ENCODE assay signal across 13 cellular contexts in genomic region chr1:30407862-30408580, GRCh38.
DNase-seq lines count a peak whose midpoint lies in the region; ATAC-seq and TF ChIP-seq lines count a peak whose summit lies in the region.
"Had no signal": no experiment of that assay in that cellular context is flagged by ENCODE, and none has a peak within 500 bp of the region (broad histone marks: within the 10 kb centered on the region; RNA-seq: fewer than 3 reads in every experiment).

No MANE protein-coding gene starts in this region.

- H3K4me1 Mint-ChIP-seq in activated CD4-positive, alpha-beta memory T cell treated with anti-CD3 and anti-CD28 coated beads, Interleukin-2, amount 10 ng/mL, durations not matched to agents 7 days and 5 days: no peaks in the 10 kb centered on the region
- H3K4me1 Mint-ChIP-seq in activated CD4-positive, alpha-beta memory T cell treated with anti-CD3 and anti-CD28 coated beads for 36 hours (ENCODE audit: low read depth): no peaks in the 10 kb centered on the region
- H3K4me1 Mint-ChIP-seq: CD8-positive, alpha-beta memory T cell had no signal

- H3K9me3 Mint-ChIP-seq in activated CD4-positive, alpha-beta memory T cell treated with anti-CD3 and anti-CD28 coated beads, Interleukin-2, amount 10 ng/mL, durations not matched to agents 7 days and 5 days: no peaks in the 10 kb centered on the region
- H3K9me3 Mint-ChIP-seq in activated CD4-positive, alpha-beta memory T cell treated with anti-CD3 and anti-CD28 coated beads for 36 hours: no peaks in the 10 kb centered on the region
- H3K9me3 Mint-ChIP-seq: activated naive CD4-positive, alpha-beta T cell treated with anti-CD3 and anti-CD28 coated beads, Interleukin-2, amount 50 U/mL, for 72 hours; CD8-positive, alpha-beta memory T cell had no signal

- no peak for TF ChIP-seq POLR2A in stomach (IDR thresholded peaks at IDR 0.05)

- DNase-seq in activated CD4-positive, alpha-beta memory T cell treated with anti-CD3 and anti-CD28 coated beads, Interleukin-2, amount 10 ng/mL, durations not matched to agents 7 days and 5 days: peak; percentile 6
- DNase-seq in activated CD4-positive, alpha-beta memory T cell treated with anti-CD3 and anti-CD28 coated beads for 36 hours: no peak
- DNase-seq in RWPE2 (ENCODE audit: low spot score) (peak; percentile 23), kidney glomerular epithelial cell (lab: John Stamatoyannopoulos, UW) (peak; percentile 20), stomach (peak; percentile 15), UCSD-AML1 (lab: John Stamatoyannopoulos, UW; ENCODE audit: unreplicated experiment) (no peak)
- no peak for DNase-seq in stimulated activated naive CD8-positive, alpha-beta T cell treated with anti-CD3 and anti-CD28 coated beads, Interleukin-15, Interleukin-2, amounts not matched to agents 100 U/mL and 50 U/mL, for 24 hours
- DNase-seq: CD8-positive, alpha-beta memory T cell; GDM1; stimulated activated CD4-positive, alpha-beta T cell treated with anti-CD3 and anti-CD28 coated beads, Interleukin-4, amount 100 ng/mL, for 1 hour had no signal

- peak; percentile 31; the same call in 1 of the 3 replicates for ATAC-seq in RWPE2 (ENCODE audit: low read depth)
- no peak for ATAC-seq in HG03439 (IDR thresholded peaks at IDR 0.05; ENCODE audit: unreplicated experiment)
- no peak for ATAC-seq in stimulated activated naive CD8-positive, alpha-beta T cell treated with anti-CD3 and anti-CD28 coated beads, Interleukin-15, Interleukin-2, amounts not matched to agents 100 U/mL and 50 U/mL, for 24 hours
- ATAC-seq: gastroesophageal sphincter had no signal

- H3K36me3 ChIP-seq in RWPE2 (ENCODE audit: low read depth): no peaks in the 10 kb centered on the region
- H3K36me3 ChIP-seq in stomach: no peaks in the 10 kb centered on the region
- H3K36me3 ChIP-seq: gastroesophageal sphincter had no signal

- WGBS in stomach, 5 donors: 67 to 82% (median 70%) methylated on average over 9 of the region's 9 CpGs

- H3K4me3 ChIP-seq in RWPE2 (ENCODE audit: severe bottlenecking) (no peak overlapping the region), stomach (no peak overlapping the region)
- H3K4me3 ChIP-seq: gastroesophageal sphincter had no signal

- POLR2A ChIA-PET in activated CD4-positive, alpha-beta memory T cell treated with anti-CD3 and anti-CD28 coated beads, Interleukin-2, amount 10 ng/mL, durations not matched to agents 7 days and 5 days (lab: Charles Lee): no interaction called here
- POLR2A ChIA-PET in activated CD4-positive, alpha-beta memory T cell treated with anti-CD3 and anti-CD28 coated beads for 36 hours (lab: Charles Lee): no interaction called here

- H3K9me3 ChIP-seq in RWPE2 (ENCODE audit: severe bottlenecking) (no peaks in the 10 kb centered on the region), stomach (no peaks in the 10 kb centered on the region)
- H3K9me3 ChIP-seq: gastroesophageal sphincter had no signal

- intact Hi-C loops in activated CD4-positive, alpha-beta memory T cell treated with anti-CD3 and anti-CD28 coated beads for 36 hours (cut with micrococcal nuclease): no loop called here
- intact Hi-C loops in stomach (cut with DNase I; ENCODE audit: low total_unique reads): no loop called here

- no peaks in the 10 kb centered on the region for H3K4me1 ChIP-seq in RWPE2 (ENCODE audit: insufficient read depth, poor library complexity, severe bottlenecking)
- no peaks in the 10 kb centered on the region for H3K4me1 ChIP-seq in stomach
- H3K4me1 ChIP-seq: gastroesophageal sphincter had no signal

- CTCF ChIA-PET in activated CD4-positive, alpha-beta memory T cell treated with anti-CD3 and anti-CD28 coated beads, Interleukin-2, amount 10 ng/mL, durations not matched to agents 7 days and 5 days (lab: Charles Lee): no interaction called here
- CTCF ChIA-PET in activated CD4-positive, alpha-beta memory T cell treated with anti-CD3 and anti-CD28 coated beads for 36 hours (lab: Charles Lee): no interaction called here

- H3K27ac ChIP-seq in RWPE2 (ENCODE audit: poor library complexity, severe bottlenecking) (no peak overlapping the region), stomach (no peak overlapping the region)
- H3K27ac ChIP-seq: gastroesophageal sphincter had no signal

- H3K27ac Mint-ChIP-seq in activated CD4-positive, alpha-beta memory T cell treated with anti-CD3 and anti-CD28 coated beads, Interleukin-2, amount 10 ng/mL, durations not matched to agents 7 days and 5 days: no peak overlapping the region
- H3K27ac Mint-ChIP-seq in activated CD4-positive, alpha-beta memory T cell treated with anti-CD3 and anti-CD28 coated beads for 36 hours: no peak overlapping the region
- H3K27ac Mint-ChIP-seq: activated naive CD4-positive, alpha-beta T cell treated with anti-CD3 and anti-CD28 coated beads, Interleukin-2, amount 50 U/mL, for 72 hours; CD8-positive, alpha-beta memory T cell had no signal

- no peak overlapping the region for H3K4me3 Mint-ChIP-seq in activated CD4-positive, alpha-beta memory T cell treated with anti-CD3 and anti-CD28 coated beads, Interleukin-2, amount 10 ng/mL, durations not matched to agents 7 days and 5 days
- no peak overlapping the region for H3K4me3 Mint-ChIP-seq in activated CD4-positive, alpha-beta memory T cell treated with anti-CD3 and anti-CD28 coated beads for 36 hours
- H3K4me3 Mint-ChIP-seq: CD8-positive, alpha-beta memory T cell had no signal

- H3K36me3 Mint-ChIP-seq in activated CD4-positive, alpha-beta memory T cell treated with anti-CD3 and anti-CD28 coated beads, Interleukin-2, amount 10 ng/mL, durations not matched to agents 7 days and 5 days (ENCODE audit: low read depth): no peaks in the 10 kb centered on the region
- H3K36me3 Mint-ChIP-seq in activated CD4-positive, alpha-beta memory T cell treated with anti-CD3 and anti-CD28 coated beads for 36 hours: no peaks in the 10 kb centered on the region
- H3K36me3 Mint-ChIP-seq: activated naive CD4-positive, alpha-beta T cell treated with anti-CD3 and anti-CD28 coated beads, Interleukin-2, amount 50 U/mL, for 72 hours; CD8-positive, alpha-beta memory T cell had no signal

- H3K27me3 Mint-ChIP-seq in activated CD4-positive, alpha-beta memory T cell treated with anti-CD3 and anti-CD28 coated beads, Interleukin-2, amount 10 ng/mL, durations not matched to agents 7 days and 5 days: peaks cover 3% of the 10 kb centered on the region
- H3K27me3 Mint-ChIP-seq in activated CD4-positive, alpha-beta memory T cell treated with anti-CD3 and anti-CD28 coated beads for 36 hours: peaks cover 12% of the 10 kb centered on the region

- TF ChIP-seq EP300 in stomach (IDR thresholded peaks at IDR 0.05): no peak

- H3K27me3 ChIP-seq in RWPE2 (ENCODE audit: insufficient read depth, poor library complexity, severe bottlenecking) (no peaks in the 10 kb centered on the region), stomach (peaks cover 3 to 68% (median 10%) of the 10 kb centered on the region in 3 donors)

- TF ChIP-seq CTCF in RWPE2 (IDR thresholded peaks at IDR 0.05; ENCODE audit: poor library complexity, severe bottlenecking): no peak
- no peak for TF ChIP-seq CTCF in stomach (IDR thresholded peaks at IDR 0.05)

Comparison
In these comparisons a context has a peak if more than half of its experiments do, and no peak if none do; other contexts are left out.
1. DNase-seq: peak in activated CD4-positive, alpha-beta memory T cell treated with anti-CD3 and anti-CD28 coated beads, Interleukin-2, amount 10 ng/mL, durations not matched to agents 7 days and 5 days (single experiment), RWPE2 (single experiment), kidney glomerular epithelial cell (single experiment) and stomach (single experiment); none in activated CD4-positive, alpha-beta memory T cell treated with anti-CD3 and anti-CD28 coated beads for 36 hours (single experiment), UCSD-AML1 (single experiment) and stimulated activated naive CD8-positive, alpha-beta T cell treated with anti-CD3 and anti-CD28 coated beads, Interleukin-15, Interleukin-2, amounts not matched to agents 100 U/mL and 50 U/mL, for 24 hours (single experiment).